Comparison of ENCODE assay signal across 1 cellular context in genomic region chr22:20244744-20245576, GRCh38.
TF ChIP-seq lines count a peak whose summit lies in the region.

No MANE protein-coding gene starts in this region.

TF ChIP-seq in HEK293, 187 proteins besides CTCF, POLR2A, EP300 and RAD21 (continued from another document):
- TF ChIP-seq ZBTB49 (tag by site-specific recombination; IDR thresholded peaks at IDR 0.05; ENCODE audit: low read depth): no peak
- peak; percentile 63 for TF ChIP-seq ZBTB17 (tag by site-specific recombination; IDR thresholded peaks at IDR 0.05)
- TF ChIP-seq PRDM4 (tag by site-specific recombination; IDR thresholded peaks at IDR 0.05): no peak
- TF ChIP-seq MEIS1 (CRISPR knock-in tag; IDR thresholded peaks at IDR 0.05; ENCODE audit: borderline replicate concordance): no peak
- TF ChIP-seq SCRT2 (tag by site-specific recombination; IDR thresholded peaks at IDR 0.05): no peak
- TF ChIP-seq ZNF664 (tag by site-specific recombination; IDR thresholded peaks at IDR 0.05): no peak
- peak; percentile 90 for TF ChIP-seq GLIS1 (tag by site-specific recombination; IDR thresholded peaks at IDR 0.05)
- no peak for TF ChIP-seq ZBTB10 (tag by site-specific recombination; IDR thresholded peaks at IDR 0.05)
TF ChIP-seq in HEK293: peak in this region for 12.
